Comparison of ENCODE assay signal across 31 cellular contexts in the genomic region with DNA sequence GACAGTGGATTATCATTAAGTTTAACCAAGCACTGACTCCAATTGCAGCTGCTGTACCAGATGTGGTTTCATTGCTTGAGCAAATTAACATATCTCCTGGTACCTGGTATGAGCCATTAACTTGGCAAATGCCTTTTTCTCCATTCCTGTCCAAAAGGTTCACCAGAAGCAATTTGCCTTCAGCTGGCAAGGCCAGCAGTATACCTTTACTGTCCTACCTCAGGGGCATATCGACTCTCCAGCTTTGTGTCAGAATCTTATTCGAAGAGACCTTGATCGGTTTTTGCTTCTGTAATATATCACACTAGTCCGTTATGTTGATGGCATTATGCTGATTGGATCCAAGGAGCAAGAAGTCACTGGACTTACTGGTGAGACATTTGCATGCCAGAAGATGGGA. TPM values are rescaled to one million over a fixed set of nuclear protein-coding genes. Genes with fewer than 3 reads are reported as not detected.
DNase-seq lines count a peak whose midpoint lies in the region; TF ChIP-seq lines count a peak whose summit lies in the region.
"Had no signal": no experiment of that assay in that cellular context is flagged by ENCODE, and none has a peak within 500 bp of the region (broad histone marks: within the 10 kb centered on the region; RNA-seq: fewer than 3 reads in every experiment).

No MANE protein-coding gene starts in this region.

- no peaks in the 10 kb centered on the region for H3K9me3 Mint-ChIP-seq in activated CD4-positive, alpha-beta T cell treated with anti-CD3 and anti-CD28 coated beads, Interleukin-2, amount 10 ng/mL, durations not matched to agents 24 days and 14 days
- H3K9me3 Mint-ChIP-seq: CD4-positive, alpha-beta memory T cell; CD4-positive, alpha-beta T cell; CD4-positive, CD25-positive, alpha-beta regulatory T cell; CD8-positive, alpha-beta memory T cell; CD8-positive, alpha-beta T cell had no signal

- H3K4me3 Mint-ChIP-seq in activated CD4-positive, alpha-beta T cell treated with anti-CD3 and anti-CD28 coated beads, Interleukin-2, amount 10 ng/mL, durations not matched to agents 24 days and 14 days: no peak overlapping the region
- H3K4me3 Mint-ChIP-seq: B cell; CD14-positive monocyte; CD4-positive, alpha-beta memory T cell; CD4-positive, alpha-beta T cell; CD4-positive, CD25-positive, alpha-beta regulatory T cell; CD8-positive, alpha-beta memory T cell; CD8-positive, alpha-beta T cell had no signal

- no peaks in the 10 kb centered on the region for H3K4me1 ChIP-seq in HEK293 (ENCODE audit: control insufficient read depth, insufficient read depth, low read length)
- H3K4me1 ChIP-seq: A549; BE2C; BLaER1; BLaER1 treated with 17β-estradiol and CSF1 and Interleukin-3, amounts not matched to agents 10 nM and 100 nM; Caco-2 had no signal

- H3K27ac ChIP-seq in HEK293 (ENCODE audit: extremely low read depth, low read depth, low read length): no peak overlapping the region
- H3K27ac ChIP-seq: 22Rv1; A549; BLaER1; BLaER1 treated with 17β-estradiol and CSF1 and Interleukin-3, amounts not matched to agents 10 nM and 100 nM; C4-2B had no signal

- no peaks in the 10 kb centered on the region for H3K9me3 ChIP-seq in HEK293 (ENCODE audit: control insufficient read depth, insufficient read depth, low read depth, low read length)
- H3K9me3 ChIP-seq: A549; BE2C; BLaER1; BLaER1 treated with 17β-estradiol and CSF1 and Interleukin-3, amounts not matched to agents 10 nM and 100 nM; Caco-2 had no signal

- no peak overlapping the region for H3K27ac Mint-ChIP-seq in activated CD4-positive, alpha-beta T cell treated with anti-CD3 and anti-CD28 coated beads, Interleukin-2, amount 10 ng/mL, durations not matched to agents 24 days and 14 days
- H3K27ac Mint-ChIP-seq: B cell; CD14-positive monocyte; CD4-positive, alpha-beta memory T cell; CD4-positive, alpha-beta T cell; CD4-positive, CD25-positive, alpha-beta regulatory T cell; CD8-positive, alpha-beta memory T cell; CD8-positive, alpha-beta T cell had no signal

- H3K27me3 Mint-ChIP-seq in activated CD4-positive, alpha-beta T cell treated with anti-CD3 and anti-CD28 coated beads, Interleukin-2, amount 10 ng/mL, durations not matched to agents 24 days and 14 days: peaks cover 1% of the 10 kb centered on the region
- H3K27me3 Mint-ChIP-seq: B cell; CD4-positive, alpha-beta memory T cell; CD4-positive, alpha-beta T cell; CD4-positive, CD25-positive, alpha-beta regulatory T cell had no signal

- CTCF ChIA-PET in HEK293 (lab: Yijun Ruan, JAX): interaction anchor here (0.7 kb wide), 1 partner anchor 13 kb away, joined by 4 read pairs; no protein-coding TSS in a partner anchor

- H3K4me1 Mint-ChIP-seq in activated CD4-positive, alpha-beta T cell treated with anti-CD3 and anti-CD28 coated beads, Interleukin-2, amount 10 ng/mL, durations not matched to agents 24 days and 14 days: no peaks in the 10 kb centered on the region
- H3K4me1 Mint-ChIP-seq: B cell; CD14-positive monocyte; CD4-positive, alpha-beta memory T cell; CD4-positive, CD25-positive, alpha-beta regulatory T cell; CD8-positive, alpha-beta memory T cell had no signal

- no peaks in the 10 kb centered on the region for H3K36me3 ChIP-seq in HEK293 (ENCODE audit: control insufficient read depth in 2 of 2, insufficient read depth in 1 of 2, low read length in 2 of 2)
- H3K36me3 ChIP-seq: BE2C; BLaER1; BLaER1 treated with 17β-estradiol and CSF1 and Interleukin-3, amounts not matched to agents 10 nM and 100 nM had no signal

- POLR2A ChIA-PET in HEK293 (lab: Yijun Ruan, JAX): no interaction called here

- peak; percentile 49 for DNase-seq in activated CD4-positive, alpha-beta T cell treated with anti-CD3 and anti-CD28 coated beads, Interleukin-2, amount 10 ng/mL, durations not matched to agents 24 days and 14 days
- DNase-seq in activated CD4-positive, alpha-beta T cell treated with anti-CD3 and anti-CD28 coated beads, Interleukin-2, amount 50 U/mL, for 48 hours: no peak
- no peak for DNase-seq in stimulated activated CD4-positive, alpha-beta T cell treated with anti-CD3 and anti-CD28 coated beads, Interleukin-15, amount 100 ng/mL, for 24 hours
- DNase-seq: 8988T; ACHN; AML-193; BE2C; C1 segment of cervical spinal cord; Caco-2; Calu3; CD4-positive, alpha-beta memory T cell; CD4-positive, alpha-beta T cell; CD4-positive, CD25-positive, alpha-beta regulatory T cell; CD8-positive, alpha-beta memory T cell; CD8-positive, alpha-beta T cell; COR-L47; DMS 273 treated with DMSO at 0.1 percent for 48 hours; DMS153; DMS53; DMS79; DMS79 treated with DMSO at 0.1 percent for 48 hours; DND-41; EL had no signal

- intact Hi-C loops in activated CD4-positive, alpha-beta T cell treated with anti-CD3 and anti-CD28 coated beads, Interleukin-2, amount 10 ng/mL, durations not matched to agents 24 days and 14 days (cut with micrococcal nuclease): no loop called here

- no peaks in the 10 kb centered on the region for H3K36me3 Mint-ChIP-seq in activated CD4-positive, alpha-beta T cell treated with anti-CD3 and anti-CD28 coated beads, Interleukin-2, amount 10 ng/mL, durations not matched to agents 24 days and 14 days (ENCODE audit: low read depth)
- H3K36me3 Mint-ChIP-seq: CD14-positive monocyte; CD4-positive, alpha-beta memory T cell; CD4-positive, CD25-positive, alpha-beta regulatory T cell; CD8-positive, alpha-beta memory T cell; CD8-positive, alpha-beta T cell had no signal

- no peak for TF ChIP-seq CTCF in HEK293 (tag by site-specific recombination; IDR thresholded peaks at IDR 0.05)

- no peak overlapping the region for H3K4me3 ChIP-seq in HEK293 (ENCODE audit: low read depth, low read length)
- H3K4me3 ChIP-seq: A549; BLaER1; BLaER1 treated with 17β-estradiol and CSF1 and Interleukin-3, amounts not matched to agents 10 nM and 100 nM had no signal

TF ChIP-seq in HEK293, 187 proteins besides CTCF, POLR2A, EP300 and RAD21:
- TF ChIP-seq TRIM28 (IDR thresholded peaks at IDR 0.05; ENCODE audit: borderline replicate concordance, low read length) (no peak), SP2 (tag by site-specific recombination; IDR thresholded peaks at IDR 0.05) (no peak), ZNF157 (tag by site-specific recombination; IDR thresholded peaks at IDR 0.05) (peak; percentile 91), GLIS1 (tag by site-specific recombination; IDR thresholded peaks at IDR 0.05) (no peak), ZNF549 (tag by site-specific recombination; IDR thresholded peaks at IDR 0.05) (no peak)

RNA-seq across cellular contexts. Expression of a gene that starts 9.5 kb away (rescaled TPM):
- 41.2 and 42.2 TPM in 2 replicates for total RNA-seq in activated CD4-positive, alpha-beta T cell treated with anti-CD3 and anti-CD28 coated beads, Interleukin-2, amount 10 ng/mL, durations not matched to agents 24 days and 14 days
